ENCODE assay signal across 15 cellular contexts in genomic region chr11:10823152-10823579, GRCh38. TPM values are rescaled to one million over a fixed set of nuclear protein-coding genes. Genes with fewer than 3 reads are reported as not detected.
DNase-seq lines count a peak whose midpoint lies in the region; ATAC-seq and TF ChIP-seq lines count a peak whose summit lies in the region.
"Had no signal": no experiment of that assay in that cellular context is flagged by ENCODE, and none has a peak within 500 bp of the region (broad histone marks: within the 10 kb centered on the region; RNA-seq: fewer than 3 reads in every experiment).

No MANE protein-coding gene starts in this region.

- no peaks in the 10 kb centered on the region for H3K4me1 ChIP-seq in CD8-positive, alpha-beta T cell (ENCODE audit: insufficient read depth, low read length)
- no peaks in the 10 kb centered on the region for H3K4me1 ChIP-seq in smooth muscle cell (ENCODE audit: low read depth)
- no peaks in the 10 kb centered on the region for H3K4me1 ChIP-seq in tibial nerve

- H3F3A ChIP-seq in smooth muscle cell (ENCODE audit: low read depth), result no peaks in the 10 kb centered on the region

- H3K27me3 ChIP-seq in CD8-positive, alpha-beta T cell (ENCODE audit: insufficient read depth, low read length), result no peaks in the 10 kb centered on the region
- no peaks in the 10 kb centered on the region for H3K27me3 ChIP-seq in smooth muscle cell (ENCODE audit: low read depth)
- H3K27me3 ChIP-seq in tibial nerve, result no peaks in the 10 kb centered on the region
- H3K27me3 ChIP-seq: BLaER1 treated with 17β-estradiol and CSF1 and Interleukin-3, amounts not matched to agents 10 nM and 100 nM; heart right ventricle had no signal

- peaks cover 4% of the 10 kb centered on the region for H3K36me3 Mint-ChIP-seq in CD8-positive, alpha-beta T cell
- H3K36me3 Mint-ChIP-seq in naive thymus-derived CD8-positive, alpha-beta T cell, result peaks cover 10 to 14% (median 11%) of the 10 kb centered on the region in 3 donors

- CTCF ChIA-PET in CD8-positive, alpha-beta T cell (lab: Charles Lee), result no interaction called here

- no peaks in the 10 kb centered on the region for H3K9me3 Mint-ChIP-seq in CD8-positive, alpha-beta T cell
- no peaks in the 10 kb centered on the region for H3K9me3 Mint-ChIP-seq in naive thymus-derived CD8-positive, alpha-beta T cell

- POLR2A ChIA-PET in CD8-positive, alpha-beta T cell (lab: Charles Lee), result interaction anchor here (1.7 kb wide), 1 partner anchor 14 kb away, joined by 6 read pairs; the partner anchor contains the start of gene EIF4G2
- POLR2A ChIA-PET in naive thymus-derived CD8-positive, alpha-beta T cell (lab: Charles Lee), result interaction anchor here (3.5 kb wide), 1 partner anchor 14 kb away, joined by 20 read pairs; the partner anchor contains the start of gene EIF4G2

- peak overlapping the region; percentile 74 for H3K27ac Mint-ChIP-seq in CD8-positive, alpha-beta T cell
- peak overlapping the region in 8 of 10 donors; percentile 37 to 82 (median 71) for H3K27ac Mint-ChIP-seq in naive thymus-derived CD8-positive, alpha-beta T cell

- peaks cover 7% of the 10 kb centered on the region for H3K4me1 Mint-ChIP-seq in CD8-positive, alpha-beta T cell (ENCODE audit: low read depth)
- peaks cover 9 to 22% (median 13%) of the 10 kb centered on the region in 4 donors for H3K4me1 Mint-ChIP-seq in naive thymus-derived CD8-positive, alpha-beta T cell

- 75% methylated on average over 2 of the region's 2 CpGs for WGBS in smooth muscle cell (ENCODE audit: low lambda C conversion rate)
- WGBS in tibial nerve, 2 donors, result 57 to 66% methylated on average over 2 of the region's 2 CpGs

- no peaks in the 10 kb centered on the region for H3K27me3 Mint-ChIP-seq in CD8-positive, alpha-beta T cell (ENCODE audit: low read depth)
- peaks cover 0 to 3% (median 0%) of the 10 kb centered on the region in 5 donors for H3K27me3 Mint-ChIP-seq in naive thymus-derived CD8-positive, alpha-beta T cell

- no peak for DNase-seq in CD8-positive, alpha-beta T cell
- DNase-seq in M059J (ENCODE audit: low read depth) (peak; percentile 32), dermis microvascular lymphatic vessel endothelial cell (ENCODE audit: low read depth in 2 of 2) (peak; percentile 40 to 52), smooth muscle cell (lab: John Stamatoyannopoulos, UW; ENCODE audit: unreplicated experiment) (no peak), tibial nerve (ENCODE audit: low spot score in 2 of 2) (no peak)
- DNase-seq in naive thymus-derived CD8-positive, alpha-beta T cell, result no peak
- DNase-seq in stimulated activated CD8-positive, alpha-beta memory T cell treated with anti-CD3 and anti-CD28 coated beads, Interleukin-4, amount 100 ng/mL, for 48 hours, result no peak
- DNase-seq: cerebellar nuclear complex, DMS53, heart right ventricle, left cardiac atrium, NCI-H2029 treated with DMSO at 0.1 percent for 48 hours, NCI-H526 had no signal

- no peak overlapping the region for H3K4me2 ChIP-seq in smooth muscle cell
- H3K4me2 ChIP-seq: BLaER1 treated with 17β-estradiol and CSF1 and Interleukin-3, amounts not matched to agents 10 nM and 100 nM had no signal

- peak overlapping the region; percentile 32 for H3K4me3 Mint-ChIP-seq in CD8-positive, alpha-beta T cell
- peak overlapping the region in 7 of 10 donors; percentile 2 to 46 (median 21) for H3K4me3 Mint-ChIP-seq in naive thymus-derived CD8-positive, alpha-beta T cell

- no peak for ATAC-seq in CD8-positive, alpha-beta T cell
- ATAC-seq in naive thymus-derived CD8-positive, alpha-beta T cell, result peak; percentile 35 to 50
- ATAC-seq in GM18498 (IDR thresholded peaks at IDR 0.05; ENCODE audit: unreplicated experiment), result no peak
- ATAC-seq: heart right ventricle had no signal

- H3K79me2 ChIP-seq in smooth muscle cell (ENCODE audit: low read depth), result no peaks in the 10 kb centered on the region

- no peaks in the 10 kb centered on the region for H3K36me3 ChIP-seq in CD8-positive, alpha-beta T cell (ENCODE audit: insufficient read depth, low read length)
- H3K36me3 ChIP-seq in smooth muscle cell (ENCODE audit: low read depth) (no peaks in the 10 kb centered on the region), tibial nerve (no peaks in the 10 kb centered on the region)
- H3K36me3 ChIP-seq: heart right ventricle had no signal

- no peak for TF ChIP-seq CTCF in CD8-positive, alpha-beta T cell (IDR thresholded peaks at IDR 0.05)
- TF ChIP-seq CTCF in smooth muscle cell (IDR thresholded peaks at IDR 0.05; ENCODE audit: borderline replicate concordance, insufficient read depth, poor library complexity, severe bottlenecking), result no peak
- TF ChIP-seq CTCF in tibial nerve (IDR thresholded peaks at IDR 0.05), result no peak

- no peak overlapping the region for H2AFZ ChIP-seq in smooth muscle cell (ENCODE audit: low read depth)

- H3K9ac ChIP-seq in smooth muscle cell (ENCODE audit: low read depth), result no peak overlapping the region
- H3K9ac ChIP-seq: BLaER1 treated with 17β-estradiol and CSF1 and Interleukin-3, amounts not matched to agents 10 nM and 100 nM had no signal

- TF ChIP-seq EP300 in tibial nerve (IDR thresholded peaks at IDR 0.05), result no peak

- intact Hi-C loops in CD8-positive, alpha-beta T cell (cut with DNase I, micrococcal nuclease), result no loop called here

- no peak overlapping the region for H3K4me3 ChIP-seq in CD8-positive, alpha-beta T cell (ENCODE audit: low read depth, low read length)
- H3K4me3 ChIP-seq in smooth muscle cell (no peak overlapping the region), tibial nerve (no peak overlapping the region)
- H3K4me3 ChIP-seq: BLaER1 treated with 17β-estradiol and CSF1 and Interleukin-3, amounts not matched to agents 10 nM and 100 nM; heart right ventricle had no signal

- no peaks in the 10 kb centered on the region for H4K20me1 ChIP-seq in smooth muscle cell (ENCODE audit: low read depth)
- H4K20me1 ChIP-seq: BLaER1 treated with 17β-estradiol and CSF1 and Interleukin-3, amounts not matched to agents 10 nM and 100 nM had no signal

- no peak overlapping the region for H3K27ac ChIP-seq in CD8-positive, alpha-beta T cell (ENCODE audit: low read depth, low read length)
- H3K27ac ChIP-seq in smooth muscle cell (ENCODE audit: low read depth), result no peak overlapping the region
- no peak overlapping the region for H3K27ac ChIP-seq in tibial nerve
- H3K27ac ChIP-seq: BLaER1 treated with 17β-estradiol and CSF1 and Interleukin-3, amounts not matched to agents 10 nM and 100 nM had no signal

- no peak for TF ChIP-seq POLR2A in tibial nerve (IDR thresholded peaks at IDR 0.05)

- no peaks in the 10 kb centered on the region for H3K9me3 ChIP-seq in CD8-positive, alpha-beta T cell (ENCODE audit: low read length)
- no peaks in the 10 kb centered on the region for H3K9me3 ChIP-seq in smooth muscle cell (replicated peaks; ENCODE audit: low read depth)
- H3K9me3 ChIP-seq in tibial nerve, result no peaks in the 10 kb centered on the region
- H3K9me3 ChIP-seq: BLaER1 treated with 17β-estradiol and CSF1 and Interleukin-3, amounts not matched to agents 10 nM and 100 nM; heart right ventricle had no signal

RNA-seq across cellular contexts. Expression of gene EIF4G2, which starts 14.4 kb away (rescaled TPM):
- 1,000 to 10,000 TPM; 1,089 to 1,144 TPM for total RNA-seq in CD8-positive, alpha-beta T cell
- 566 and 782 TPM in 2 replicates for total RNA-seq in M059J (2014; rRNA removed; shearing (Covaris generic))
- 655 and 780 TPM in 2 replicates for total RNA-seq in dermis microvascular lymphatic vessel endothelial cell
- 100 to 1,000 TPM; 631 to 638 TPM for total RNA-seq in naive thymus-derived CD8-positive, alpha-beta T cell
- polyA plus RNA-seq in naive thymus-derived CD8-positive, alpha-beta T cell, result 100 to 1,000 TPM; 315 to 425 (median 340) TPM
- total RNA-seq in smooth muscle cell, result 1,014 and 1,033 TPM in 2 replicates
- 658 and 666 TPM in 2 replicates for polyA plus RNA-seq in smooth muscle cell
- total RNA-seq in tibial nerve, result 100 to 1,000 TPM; 218 to 274 (median 249) TPM

RNA-seq across cellular contexts. Expression of gene ZBED5, which starts 34.7 kb away (rescaled TPM):
- total RNA-seq in CD8-positive, alpha-beta T cell, result 10 to 100 TPM; 57.5 to 59.2 TPM
- total RNA-seq in M059J (2014; rRNA removed; shearing (Covaris generic)), result 42.6 and 43.9 TPM in 2 replicates
- total RNA-seq in dermis microvascular lymphatic vessel endothelial cell (9.4 and 11.4 TPM in 2 replicates), smooth muscle cell (30.6 and 42.7 TPM in 2 replicates), tibial nerve (10 to 100 TPM; 26.2 to 35.2 (median 34.7) TPM)
- total RNA-seq in naive thymus-derived CD8-positive, alpha-beta T cell, result 100 to 1,000 TPM; 173 to 175 TPM
- polyA plus RNA-seq in naive thymus-derived CD8-positive, alpha-beta T cell, result 10 to 100 TPM; 14.6 to 18.6 (median 17.0) TPM
- polyA plus RNA-seq in smooth muscle cell, result 22.6 and 26.0 TPM in 2 replicates

Comparison
In these comparisons a context has a peak if more than half of its experiments do, and no peak if none do; other contexts are left out.
1. ATAC-seq: peak in naive thymus-derived CD8-positive, alpha-beta T cell (2 of 2); none in CD8-positive, alpha-beta T cell (single experiment) and GM18498 (single experiment).
2. DNase-seq: peak in M059J (single experiment) and dermis microvascular lymphatic vessel endothelial cell (2 of 2); none in CD8-positive, alpha-beta T cell (0 of 7), naive thymus-derived CD8-positive, alpha-beta T cell (0 of 10), smooth muscle cell (single experiment), tibial nerve (0 of 2) and stimulated activated CD8-positive, alpha-beta memory T cell treated with anti-CD3 and anti-CD28 coated beads, Interleukin-4, amount 100 ng/mL, for 48 hours (single experiment).